23 cellular contexts compared by ENCODE assay signal in genomic region chr12:6386038-6386437, GRCh38. TPM values are rescaled to one million over a fixed set of nuclear protein-coding genes. Genes with fewer than 3 reads are reported as not detected.
DNase-seq lines count a peak whose midpoint lies in the region; TF ChIP-seq lines count a peak whose summit lies in the region.
"Had no signal": no experiment of that assay in that cellular context is flagged by ENCODE, and none has a peak within 500 bp of the region (broad histone marks: within the 10 kb centered on the region; RNA-seq: fewer than 3 reads in every experiment).

No MANE protein-coding gene starts in this region.

- peak overlapping the region; percentile 20; the same call in 1 of the 2 replicates for H3K4me3 Mint-ChIP-seq in HFFc6
- H3K4me3 Mint-ChIP-seq: activated B cell treated with CpG ODN at 0.5 μM for 24 hours; activated CD8-positive, alpha-beta T cell treated with anti-CD3 and anti-CD28 coated beads, Interleukin-2, amount 10 ng/mL, durations not matched to agents 7 days and 5 days; activated T-helper 1 cell treated with anti-CD3 and anti-CD28 coated beads, Interleukin-12 subunit alpha, Interleukin-12 subunit beta, Interleukin-2, Interleukin-4 antibody, amounts not matched to agents 30 ng/mL and 10 ng/mL and 1 ng/mL, durations not matched to agents 14 hours and 24 hours and 36 hours had no signal

- peaks cover 22 to 30% of the 10 kb centered on the region in 2 donors for H3K36me3 ChIP-seq in thyroid gland
- H3K36me3 ChIP-seq: BLaER1, cardiac muscle cell had no signal

- H3K9me3 ChIP-seq in thyroid gland: no peaks in the 10 kb centered on the region
- H3K9me3 ChIP-seq: BLaER1, pancreas had no signal

- H3K4me3 ChIP-seq in epithelial cell of proximal tubule (ENCODE audit: low read depth, low read length) (peak overlapping the region; percentile 35), thyroid gland (replicated peaks in 1 of 3) (no peak overlapping the region)
- H3K4me3 ChIP-seq: BLaER1, cardiac muscle cell had no signal

- no peaks in the 10 kb centered on the region; the same call in 1 of the 2 replicates for H3K27me3 Mint-ChIP-seq in HFFc6 (ENCODE audit: insufficient read depth)

- 85 to 93% methylated on average over 11 of the region's 11 CpGs for WGBS in thyroid gland, 2 donors

- DNase-seq in HFFc6 (no peak), epithelial cell of proximal tubule (ENCODE audit: low read depth) (no peak), thyroid gland (no peak), NCI-H226 (no peak), NCI-H69 (lab: John Stamatoyannopoulos, UW) (no peak)
- DNase-seq: activated B cell treated with CpG ODN at 0.5 μM for 24 hours; activated CD8-positive, alpha-beta T cell treated with anti-CD3 and anti-CD28 coated beads, Interleukin-2, amount 10 ng/mL, durations not matched to agents 7 days and 5 days; effector memory CD4-positive, alpha-beta T cell; foreskin keratinocyte; HCEC 1CT; left colon; NCI-H1694 treated with DMSO at 0.1 percent for 48 hours; NCI-H446 treated with DMSO at 0.1 percent for 48 hours; SHP77 treated with DMSO at 0.1 percent for 48 hours; stimulated activated CD4-positive, alpha-beta T cell treated with anti-CD3 and anti-CD28 coated beads, Interleukin-4, amount 100 ng/mL, for 24 hours; stimulated activated CD8-positive, alpha-beta memory T cell treated with anti-CD3 and anti-CD28 coated beads, Interleukin-4, amount 100 ng/mL, for 48 hours had no signal

- H3K36me3 Mint-ChIP-seq in HFFc6 (ENCODE audit: low read depth): peaks cover 31% of the 10 kb centered on the region

- H3K27ac Mint-ChIP-seq in HFFc6: peak overlapping the region; percentile 27; the same call in 1 of the 2 replicates
- H3K27ac Mint-ChIP-seq: activated B cell treated with CpG ODN at 0.5 μM for 24 hours; activated CD8-positive, alpha-beta T cell treated with anti-CD3 and anti-CD28 coated beads, Interleukin-2, amount 10 ng/mL, durations not matched to agents 7 days and 5 days; activated T-helper 1 cell treated with anti-CD3 and anti-CD28 coated beads, Interleukin-12 subunit alpha, Interleukin-12 subunit beta, Interleukin-2, Interleukin-4 antibody, amounts not matched to agents 30 ng/mL and 10 ng/mL and 1 ng/mL, durations not matched to agents 14 hours and 24 hours and 36 hours had no signal

- peaks cover 25 to 42% of the 10 kb centered on the region in 2 donors for H3K4me1 ChIP-seq in thyroid gland

- H3K27ac ChIP-seq in thyroid gland: peak overlapping the region in 2 of 3 donors; percentile 44 to 45
- H3K27ac ChIP-seq: BLaER1, cardiac muscle cell, foreskin keratinocyte had no signal

- intact Hi-C loops in thyroid gland (cut with DNase I): loop anchor here (10.0 kb wide), 1 partner anchor 151 kb away; no protein-coding TSS in a partner anchor

- no peaks in the 10 kb centered on the region for H3K27me3 ChIP-seq in thyroid gland
- H3K27me3 ChIP-seq: foreskin keratinocyte, pancreas had no signal

- TF ChIP-seq POLR2A in thyroid gland (IDR thresholded peaks at IDR 0.05): no peak

- TF ChIP-seq CTCF in HFFc6 (IDR thresholded peaks at IDR 0.05) (no peak), epithelial cell of proximal tubule (conservative IDR thresholded peaks at IDR 0.05; ENCODE audit: low read depth, low read length) (no peak), thyroid gland (IDR thresholded peaks at IDR 0.05) (no peak)

- H3K4me1 Mint-ChIP-seq in HFFc6 (ENCODE audit: low read depth): peaks cover 29% of the 10 kb centered on the region

- no peaks in the 10 kb centered on the region for H3K9me3 Mint-ChIP-seq in HFFc6
- H3K9me3 Mint-ChIP-seq: activated B cell treated with CpG ODN at 0.5 μM for 24 hours; activated T-helper 1 cell treated with anti-CD3 and anti-CD28 coated beads, Interleukin-12 subunit alpha, Interleukin-12 subunit beta, Interleukin-2, Interleukin-4 antibody, amounts not matched to agents 30 ng/mL and 10 ng/mL and 1 ng/mL, durations not matched to agents 14 hours and 24 hours and 36 hours had no signal

RNA-seq across cellular contexts. Expression of gene LTBR, which starts 2.1 kb away (rescaled TPM):
- 100 to 1,000 TPM in 3 of 6 experiments, 10 to 100 TPM in 3; 91.5 to 124 (median 106) TPM for total RNA-seq in HFFc6 (2021; fragmentation: NEBNext Ultra II Directional; extraction: Animal tissue kit (Norgen Biotek cat#: 25700))
- total RNA-seq in epithelial cell of proximal tubule (108 and 152 TPM in 2 replicates), thyroid gland (100 to 1,000 TPM; 152 to 215 (median 178) TPM)

RNA-seq across cellular contexts. Expression of gene SCNN1A, which starts 10.7 kb away (rescaled TPM):
- under 1 TPM in 1 of 6 experiments, not detected in 5; 0.18 TPM for total RNA-seq in HFFc6 (2021; fragmentation: NEBNext Ultra II Directional; extraction: Animal tissue kit (Norgen Biotek cat#: 25700))
- total RNA-seq in epithelial cell of proximal tubule: 15.6 and 52.2 TPM in 2 replicates
- 100 to 1,000 TPM; 229 to 449 (median 336) TPM for total RNA-seq in thyroid gland
- total RNA-seq: activated B cell treated with CpG ODN at 0.5 μM for 24 hours; skeletal muscle tissue; T-helper 1 cell treated with Interleukin-12 subunit alpha and Interleukin-12 subunit beta and Interleukin-4 antibody, amounts not matched to agents 30 ng/mL and 1 ng/mL, for 36 hours; temporal lobe had no signal

RNA-seq across cellular contexts. Expression of gene TNFRSF1A, which starts 44.2 kb away (rescaled TPM):
- 100 to 1,000 TPM; 105 to 122 (median 112) TPM for total RNA-seq in HFFc6 (2021; fragmentation: NEBNext Ultra II Directional; extraction: Animal tissue kit (Norgen Biotek cat#: 25700))
- 163 and 186 TPM in 2 replicates for total RNA-seq in epithelial cell of proximal tubule
- total RNA-seq in thyroid gland: 100 to 1,000 TPM; 131 to 185 (median 150) TPM
- total RNA-seq: activated B cell treated with CpG ODN at 0.5 μM for 24 hours had no signal

RNA-seq across cellular contexts. Expression of gene CD27, which starts 58.7 kb away (rescaled TPM):
- total RNA-seq in HFFc6 (2021; fragmentation: NEBNext Ultra II Directional; extraction: Animal tissue kit (Norgen Biotek cat#: 25700)): under 1 TPM in 2 of 6 experiments, not detected in 4; 0.19 to 0.28 TPM
- total RNA-seq in epithelial cell of proximal tubule (not detected in 2 replicates), thyroid gland (10 to 100 TPM in 1 of 4 donors, 1 to 10 TPM in 3; 2.7 to 10.8 (median 6.4) TPM)
- total RNA-seq: cardiac muscle cell, foreskin keratinocyte, skeletal muscle tissue had no signal

Comparison
In these comparisons a context has a peak if more than half of its experiments do, and no peak if none do; other contexts are left out.
1. RNA of gene SCNN1A, which starts 10.7 kb away (total RNA-seq): 229 to 449 TPM in thyroid gland and 15.6 to 52.2 TPM in epithelial cell of proximal tubule; 0.18 TPM in HFFc6; every median in the first group is over 10 times any median in the second.